ENCODE assay signal across 1 cellular context in genomic region chr1:35930593-35931423, GRCh38.
TF ChIP-seq lines count a peak whose summit lies in the region.

Gene AGO3, plus strand, starts transcription at chr1:35931105. Its CDS starts 322 bp downstream, at chr1:35931427.

TF ChIP-seq in K562, 482 proteins besides CTCF, POLR2A, EP300 and RAD21 (continued from another document and continues in another):
- TF ChIP-seq TGIF2 (CRISPR knock-in tag; IDR thresholded peaks at IDR 0.05): no peak
- TF ChIP-seq ATF1 (CRISPR knock-in tag; IDR thresholded peaks at IDR 0.05): no peak; the same call in 1 of the 2 replicates
- peak; percentile 88 for TF ChIP-seq ATF1 (tag; IDR thresholded peaks at IDR 0.05)
- TF ChIP-seq CUX1 (CRISPR knock-in tag; IDR thresholded peaks at IDR 0.05): no peak
- peak; percentile 83; the same call in 1 of the 2 replicates for TF ChIP-seq POLR2AphosphoS2 (IDR thresholded peaks at IDR 0.05; ENCODE audit: low read length)
- TF ChIP-seq NR2F6 (CRISPR knock-in tag; IDR thresholded peaks at IDR 0.05): no peak
- TF ChIP-seq CHD1 (IDR thresholded peaks at IDR 0.05; ENCODE audit: low read length): no peak
- TF ChIP-seq, protein P1, sequence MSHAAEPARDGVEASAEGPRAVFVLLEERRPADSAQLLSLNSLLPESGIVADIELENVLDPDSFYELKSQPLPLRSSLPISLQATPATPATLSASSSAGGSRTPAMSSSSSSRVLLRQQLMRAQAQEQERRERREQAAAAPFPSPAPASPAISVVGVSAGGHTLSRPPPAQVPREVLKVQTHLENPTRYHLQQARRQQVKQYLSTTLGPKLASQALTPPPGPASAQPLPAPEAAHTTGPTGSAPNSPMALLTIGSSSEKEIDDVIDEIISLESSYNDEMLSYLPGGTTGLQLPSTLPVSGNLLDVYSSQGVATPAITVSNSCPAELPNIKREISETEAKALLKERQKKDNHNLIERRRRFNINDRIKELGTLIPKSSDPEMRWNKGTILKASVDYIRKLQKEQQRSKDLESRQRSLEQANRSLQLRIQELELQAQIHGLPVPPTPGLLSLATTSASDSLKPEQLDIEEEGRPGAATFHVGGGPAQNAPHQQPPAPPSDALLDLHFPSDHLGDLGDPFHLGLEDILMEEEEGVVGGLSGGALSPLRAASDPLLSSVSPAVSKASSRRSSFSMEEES (CRISPR knock-in tag; IDR thresholded peaks at IDR 0.05): no peak
- TF ChIP-seq GABPB1 (CRISPR knock-in tag; IDR thresholded peaks at IDR 0.05): peak; percentile 97
- no peak for TF ChIP-seq ZNF785 (CRISPR knock-in tag; IDR thresholded peaks at IDR 0.05)
- no peak for TF ChIP-seq HEY1 (CRISPR knock-in tag; IDR thresholded peaks at IDR 0.05; ENCODE audit: borderline replicate concordance)
- TF ChIP-seq, protein P2, sequence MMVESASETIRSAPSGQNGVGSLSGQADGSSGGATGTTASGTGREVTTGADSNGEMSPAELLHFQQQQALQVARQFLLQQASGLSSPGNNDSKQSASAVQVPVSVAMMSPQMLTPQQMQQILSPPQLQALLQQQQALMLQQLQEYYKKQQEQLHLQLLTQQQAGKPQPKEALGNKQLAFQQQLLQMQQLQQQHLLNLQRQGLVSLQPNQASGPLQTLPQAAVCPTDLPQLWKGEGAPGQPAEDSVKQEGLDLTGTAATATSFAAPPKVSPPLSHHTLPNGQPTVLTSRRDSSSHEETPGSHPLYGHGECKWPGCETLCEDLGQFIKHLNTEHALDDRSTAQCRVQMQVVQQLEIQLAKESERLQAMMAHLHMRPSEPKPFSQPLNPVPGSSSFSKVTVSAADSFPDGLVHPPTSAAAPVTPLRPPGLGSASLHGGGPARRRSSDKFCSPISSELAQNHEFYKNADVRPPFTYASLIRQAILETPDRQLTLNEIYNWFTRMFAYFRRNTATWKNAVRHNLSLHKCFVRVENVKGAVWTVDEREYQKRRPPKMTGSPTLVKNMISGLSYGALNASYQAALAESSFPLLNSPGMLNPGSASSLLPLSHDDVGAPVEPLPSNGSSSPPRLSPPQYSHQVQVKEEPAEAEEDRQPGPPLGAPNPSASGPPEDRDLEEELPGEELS (CRISPR knock-in tag; IDR thresholded peaks at IDR 0.05; ENCODE audit: borderline replicate concordance): peak; percentile 87; the same call in 1 of the 2 replicates
- no peak for TF ChIP-seq TCF15 (CRISPR knock-in tag; IDR thresholded peaks at IDR 0.05)
- TF ChIP-seq KAT7 (CRISPR knock-in tag; IDR thresholded peaks at IDR 0.05; ENCODE audit: borderline replicate concordance): peak; percentile 58; the same call in 1 of the 2 replicates
- TF ChIP-seq, protein P3, sequence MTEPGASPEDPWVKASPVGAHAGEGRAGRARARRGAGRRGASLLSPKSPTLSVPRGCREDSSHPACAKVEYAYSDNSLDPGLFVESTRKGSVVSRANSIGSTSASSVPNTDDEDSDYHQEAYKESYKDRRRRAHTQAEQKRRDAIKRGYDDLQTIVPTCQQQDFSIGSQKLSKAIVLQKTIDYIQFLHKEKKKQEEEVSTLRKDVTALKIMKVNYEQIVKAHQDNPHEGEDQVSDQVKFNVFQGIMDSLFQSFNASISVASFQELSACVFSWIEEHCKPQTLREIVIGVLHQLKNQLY (CRISPR knock-in tag; conservative IDR thresholded peaks at IDR 0.05): no peak; a peak in 1 of 4 replicates
- no peak for TF ChIP-seq DNMT1 (IDR thresholded peaks at IDR 0.05)
- TF ChIP-seq ZFP91 (CRISPR knock-in tag; IDR thresholded peaks at IDR 0.05): peak; percentile 60; the same call in 1 of the 2 replicates
- TF ChIP-seq, protein P4, sequence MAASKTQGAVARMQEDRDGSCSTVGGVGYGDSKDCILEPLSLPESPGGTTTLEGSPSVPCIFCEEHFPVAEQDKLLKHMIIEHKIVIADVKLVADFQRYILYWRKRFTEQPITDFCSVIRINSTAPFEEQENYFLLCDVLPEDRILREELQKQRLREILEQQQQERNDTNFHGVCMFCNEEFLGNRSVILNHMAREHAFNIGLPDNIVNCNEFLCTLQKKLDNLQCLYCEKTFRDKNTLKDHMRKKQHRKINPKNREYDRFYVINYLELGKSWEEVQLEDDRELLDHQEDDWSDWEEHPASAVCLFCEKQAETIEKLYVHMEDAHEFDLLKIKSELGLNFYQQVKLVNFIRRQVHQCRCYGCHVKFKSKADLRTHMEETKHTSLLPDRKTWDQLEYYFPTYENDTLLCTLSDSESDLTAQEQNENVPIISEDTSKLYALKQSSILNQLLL (CRISPR knock-in tag; IDR thresholded peaks at IDR 0.05; ENCODE audit: borderline replicate concordance): no peak
- peak; percentile 94 for TF ChIP-seq FOXP1 (CRISPR knock-in tag; IDR thresholded peaks at IDR 0.05)
- TF ChIP-seq ZBTB1 (CRISPR knock-in tag; IDR thresholded peaks at IDR 0.05; ENCODE audit: borderline replicate concordance, low read depth): no peak; the same call in none of the 2 replicates
- TF ChIP-seq CBFA2T2 (conservative IDR thresholded peaks at IDR 0.05): no peak
- 0 out of 2 replicates have a peak, but pooled peaks have one; percentile 30 for TF ChIP-seq RNF219 (CRISPR knock-in tag; IDR thresholded peaks at IDR 0.05)
- no peak for TF ChIP-seq KAT8 (IDR thresholded peaks at IDR 0.05; ENCODE audit: low read depth)
- no peak for TF ChIP-seq MIER1 (IDR thresholded peaks at IDR 0.05; ENCODE audit: low read depth)
- no peak for TF ChIP-seq FOXA1 (IDR thresholded peaks at IDR 0.05; ENCODE audit: borderline replicate concordance)
- TF ChIP-seq SNAPC5 (CRISPR knock-in tag; IDR thresholded peaks at IDR 0.05): no peak
- TF ChIP-seq NR1H2 (CRISPR knock-in tag; IDR thresholded peaks at IDR 0.05): peak; percentile 25; the same call in 1 of the 2 replicates
- no peak for TF ChIP-seq CBX5 (IDR thresholded peaks at IDR 0.05; ENCODE audit: borderline replicate concordance, low read depth)
- peak; percentile 85 for TF ChIP-seq TAF1 (IDR thresholded peaks at IDR 0.05; ENCODE audit: control insufficient read depth, extremely low read depth, insufficient read depth, low read length, severe bottlenecking)
- TF ChIP-seq SREBF1 (IDR thresholded peaks at IDR 0.05; ENCODE audit: borderline replicate concordance, low read depth, low read length): no peak
- TF ChIP-seq, protein P5, sequence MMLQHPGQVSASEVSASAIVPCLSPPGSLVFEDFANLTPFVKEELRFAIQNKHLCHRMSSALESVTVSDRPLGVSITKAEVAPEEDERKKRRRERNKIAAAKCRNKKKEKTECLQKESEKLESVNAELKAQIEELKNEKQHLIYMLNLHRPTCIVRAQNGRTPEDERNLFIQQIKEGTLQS (IDR thresholded peaks at IDR 0.05): no peak
- TF ChIP-seq, protein P5 (CRISPR knock-in tag; conservative IDR thresholded peaks at IDR 0.05): no peak; the same call in 1 of the 2 replicates
- TF ChIP-seq PRDM10 (IDR thresholded peaks at IDR 0.05; ENCODE audit: partially characterized antibody): peak; percentile 93
- TF ChIP-seq BCOR (IDR thresholded peaks at IDR 0.05): no peak
- TF ChIP-seq LARP7 (IDR thresholded peaks at IDR 0.05): no peak
- TF ChIP-seq, protein P6, sequence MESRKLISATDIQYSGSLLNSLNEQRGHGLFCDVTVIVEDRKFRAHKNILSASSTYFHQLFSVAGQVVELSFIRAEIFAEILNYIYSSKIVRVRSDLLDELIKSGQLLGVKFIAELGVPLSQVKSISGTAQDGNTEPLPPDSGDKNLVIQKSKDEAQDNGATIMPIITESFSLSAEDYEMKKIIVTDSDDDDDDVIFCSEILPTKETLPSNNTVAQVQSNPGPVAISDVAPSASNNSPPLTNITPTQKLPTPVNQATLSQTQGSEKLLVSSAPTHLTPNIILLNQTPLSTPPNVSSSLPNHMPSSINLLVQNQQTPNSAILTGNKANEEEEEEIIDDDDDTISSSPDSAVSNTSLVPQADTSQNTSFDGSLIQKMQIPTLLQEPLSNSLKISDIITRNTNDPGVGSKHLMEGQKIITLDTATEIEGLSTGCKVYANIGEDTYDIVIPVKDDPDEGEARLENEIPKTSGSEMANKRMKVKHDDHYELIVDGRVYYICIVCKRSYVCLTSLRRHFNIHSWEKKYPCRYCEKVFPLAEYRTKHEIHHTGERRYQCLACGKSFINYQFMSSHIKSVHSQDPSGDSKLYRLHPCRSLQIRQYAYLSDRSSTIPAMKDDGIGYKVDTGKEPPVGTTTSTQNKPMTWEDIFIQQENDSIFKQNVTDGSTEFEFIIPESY (CRISPR knock-in tag; IDR thresholded peaks at IDR 0.05): no peak
